Comparison of ENCODE assay signal across 11 cellular contexts in genomic region chr19:7540761-7541480, GRCh38. TPM values are rescaled to one million over a fixed set of nuclear protein-coding genes. Genes with fewer than 3 reads are reported as not detected.
DNase-seq lines count a peak whose midpoint lies in the region; ATAC-seq, FAIRE-seq and TF ChIP-seq lines count a peak whose summit lies in the region.
"Had no signal": no experiment of that assay in that cellular context is flagged by ENCODE, and none has a peak within 500 bp of the region (broad histone marks: within the 10 kb centered on the region; RNA-seq: fewer than 3 reads in every experiment).

No MANE protein-coding gene starts in this region.

- TF ChIP-seq EP300 in K562 (IDR thresholded peaks at IDR 0.05; ENCODE audit: low read length) = no peak

- H3K4me1 ChIP-seq in IMR-90 (ENCODE audit: control insufficient read depth, insufficient read depth, low read length) (peaks cover 3% of the 10 kb centered on the region; the same call in 1 of the 2 replicates), K562 (replicated peaks in 1 of 2; ENCODE audit: control insufficient read depth in 2 of 2, insufficient read depth in 2 of 2, low read length in 2 of 2) (peaks cover 12 to 45% of the 10 kb centered on the region in 2 experiments; a peak in 4 of 5 replicates), osteoblast (ENCODE audit: insufficient read depth, low read length) (peaks cover 5% of the 10 kb centered on the region)

- ATAC-seq in IMR-90 (ENCODE audit: low read depth) = peak; percentile 84
- peak; percentile 98 for ATAC-seq in K562
- ATAC-seq in GM18870 (IDR thresholded peaks at IDR 0.05; ENCODE audit: unreplicated experiment) = no peak

- H4K91ac ChIP-seq in IMR-90 (ENCODE audit: insufficient read depth, low read depth, low read length) = no peak overlapping the region

- no peak overlapping the region for H2BK15ac ChIP-seq in IMR-90 (ENCODE audit: low read depth, low read length)

- no peak overlapping the region for H2AK9ac ChIP-seq in IMR-90 (replicated peaks; ENCODE audit: low read depth, low read length, poor library complexity)

- H2AK5ac ChIP-seq in IMR-90 (ENCODE audit: low read depth, low read length) = no peak overlapping the region

- intact Hi-C loops in IMR-90 (cut with micrococcal nuclease) (no loop called here), K562 (cut with micrococcal nuclease) (no loop called here)

- H4K20me1 ChIP-seq in IMR-90 (ENCODE audit: insufficient read depth, low read length) (no peaks in the 10 kb centered on the region), K562 (replicated peaks; ENCODE audit: control insufficient read depth, insufficient read depth, low read length) (no peaks in the 10 kb centered on the region), osteoblast (ENCODE audit: insufficient read depth, low read length) (no peaks in the 10 kb centered on the region)

- no peak overlapping the region for H3K4ac ChIP-seq in IMR-90 (ENCODE audit: low read depth, low read length)

- H2AFZ ChIP-seq in IMR-90 (replicated peaks; ENCODE audit: low read length, poor library complexity) (no peak overlapping the region), K562 (ENCODE audit: low read depth, low read length) (no peak overlapping the region), osteoblast (ENCODE audit: low read length) (no peak overlapping the region)

- H2BK20ac ChIP-seq in IMR-90 (ENCODE audit: low read depth, low read length) = no peak overlapping the region

- CTCF ChIA-PET in IMR-90 (lab: Yijun Ruan, JAX) (no interaction called here), K562 (lab: Yijun Ruan, JAX; ENCODE audit: low intra/inter-chr PET ratio) (no interaction called here)

- in situ Hi-C loops in IMR-90 (cut with MboI; ENCODE audit: low sequenced_read_pairs) (no loop called here), K562 (cut with MboI) (no loop called here)

- no peaks in the 10 kb centered on the region for H3K27me3 ChIP-seq in IMR-90 (ENCODE audit: control insufficient read depth, insufficient read depth, low read length)
- H3K27me3 ChIP-seq in K562 (ENCODE audit: control insufficient read depth in 2 of 2, insufficient read depth in 2 of 2, low read length in 2 of 2) = no peaks in the 10 kb centered on the region
- H3K27me3 ChIP-seq in osteoblast (ENCODE audit: insufficient read depth, low read length) = no peaks in the 10 kb centered on the region

- H3K18ac ChIP-seq in IMR-90 (ENCODE audit: low read depth, low read length) = no peak overlapping the region

- no peak for TF ChIP-seq POLR2A in IMR-90 (IDR thresholded peaks at IDR 0.05; ENCODE audit: low read depth, low read length)
- no peak for TF ChIP-seq POLR2A in K562 (conservative IDR thresholded peaks at IDR 0.05)

- no peak for FAIRE-seq in K562 (lab: Jason Lieb, UNC)

- no peak overlapping the region for H2BK120ac ChIP-seq in IMR-90 (ENCODE audit: low read depth, low read length)

- no peak overlapping the region for H4K5ac ChIP-seq in IMR-90 (ENCODE audit: low read depth, low read length)

- H3K27ac ChIP-seq in IMR-90 (ENCODE audit: insufficient read depth, low read length) = no peak overlapping the region
- H3K27ac ChIP-seq in K562 (ENCODE audit: extremely low read depth, low read depth, low read length) = no peak overlapping the region; the same call in 2 of the 3 replicates
- H3K27ac ChIP-seq in osteoblast (ENCODE audit: low read depth, low read length) = no peak overlapping the region
- H3K27ac ChIP-seq: SK-N-MC had no signal

- peaks cover 3% of the 10 kb centered on the region; the same call in 1 of the 2 replicates for H3K9me1 ChIP-seq in IMR-90 (ENCODE audit: insufficient read depth, low read length)
- H3K9me1 ChIP-seq in K562 (ENCODE audit: control insufficient read depth, insufficient read depth, low read length) = no peaks in the 10 kb centered on the region

- H3K4me1 Mint-ChIP-seq in endothelial cell (ENCODE audit: unreplicated experiment) (peaks cover 4% of the 10 kb centered on the region), mesothelial cell of epicardium (peaks cover 5% of the 10 kb centered on the region)

- no peak overlapping the region for H4K8ac ChIP-seq in IMR-90 (ENCODE audit: low read depth in 2 of 2, low read length in 2 of 2)

- BruUV-seq in IMR-90 (replicated peaks; lab: Mats Ljungman, UMichigan) (no TSS peak), K562 (replicated peaks; lab: Mats Ljungman, UMichigan) (no TSS peak)

- dilution Hi-C loops in IMR-90 (cut with HindIII; ENCODE audit: low sequenced_read_pairs, unreplicated experiment) = no loop called here

- no peak overlapping the region for H3K23ac ChIP-seq in IMR-90 (ENCODE audit: low read depth, low read length)

- H3K9ac ChIP-seq in IMR-90 (ENCODE audit: low read depth, low read length) (no peak overlapping the region), K562 (ENCODE audit: insufficient read depth in 1 of 2, low read depth in 2 of 2, low read length in 2 of 2) (peak overlapping the region in 1 of 2 experiments; percentile 69; a peak in 1 of 4 replicates)

- H3K9me3 ChIP-seq in IMR-90 (ENCODE audit: control insufficient read depth, insufficient read depth, low read length) = no peaks in the 10 kb centered on the region
- no peaks in the 10 kb centered on the region for H3K9me3 ChIP-seq in K562 (replicated peaks; ENCODE audit: control insufficient read depth, insufficient read depth, low read depth, low read length)
- H3K9me3 ChIP-seq in osteoblast (ENCODE audit: low read depth, low read length) = no peaks in the 10 kb centered on the region

- WGBS in IMR-90 (ENCODE audit: extremely low coverage in 2 of 2, insufficient read length in 1 of 2), 2 experiments = 92% methylated on average over 17 of the region's 40 CpGs; no CpG with 5 or more reads in 1 of the 2 experiments
- WGBS in K562 (ENCODE audit: insufficient coverage, low coverage, missing lambda C conversion rate) = 33% methylated on average over 18 of the region's 40 CpGs

- no peak overlapping the region for H2BK5ac ChIP-seq in IMR-90 (ENCODE audit: low read depth, low read length, poor library complexity, severe bottlenecking)

- H3K79me1 ChIP-seq in IMR-90 (ENCODE audit: low read depth in 1 of 2, low read length in 2 of 2) = peaks cover 7 to 9% of the 10 kb centered on the region in 2 experiments; a peak in 2 of 4 replicates

- H3K27ac Mint-ChIP-seq in endothelial cell (ENCODE audit: unreplicated experiment) = no peak overlapping the region
- no peak overlapping the region for H3K27ac Mint-ChIP-seq in mesothelial cell of epicardium

- peaks cover 7% of the 10 kb centered on the region for H3K27me3 Mint-ChIP-seq in endothelial cell (ENCODE audit: unreplicated experiment)
- no peaks in the 10 kb centered on the region for H3K27me3 Mint-ChIP-seq in mesothelial cell of epicardium (ENCODE audit: low read depth)

- H3K36me3 Mint-ChIP-seq in endothelial cell (ENCODE audit: low read depth, unreplicated experiment) (peaks cover 32% of the 10 kb centered on the region), mesothelial cell of epicardium (peaks cover 28% of the 10 kb centered on the region)

- H3K79me2 ChIP-seq in K562 (ENCODE audit: control insufficient read depth, insufficient read depth, low read length) = no peaks in the 10 kb centered on the region
- no peaks in the 10 kb centered on the region for H3K79me2 ChIP-seq in osteoblast (ENCODE audit: insufficient read depth, low read length)

- POLR2A ChIA-PET in IMR-90 (lab: Charles Lee; ENCODE audit: unreplicated experiment) = no interaction called here
- POLR2A ChIA-PET in K562 (lab: Yijun Ruan, JAX) = no interaction called here

- H3K56ac ChIP-seq in IMR-90 (ENCODE audit: extremely low read depth, insufficient read depth, low read length) = no peak overlapping the region

- TF ChIP-seq CTCF in IMR-90 (conservative IDR thresholded peaks at IDR 0.05; ENCODE audit: low read depth, low read length) (no peak), K562 (IDR thresholded peaks at IDR 0.05 in 2 of 3, conservative IDR thresholded peaks at IDR 0.05 in 1 of 3; ENCODE audit: insufficient read depth in 2 of 3, low read depth in 1 of 3, low read length in 3 of 3) (no peak), osteoblast (IDR thresholded peaks at IDR 0.05; ENCODE audit: extremely low read depth, low read depth, low read length) (no peak), endothelial cell (IDR thresholded peaks at IDR 0.05; ENCODE audit: unreplicated experiment) (no peak), mesothelial cell of epicardium (IDR thresholded peaks at IDR 0.05; ENCODE audit: unreplicated experiment) (no peak)

- no peak overlapping the region for H3K4me3 Mint-ChIP-seq in endothelial cell (ENCODE audit: unreplicated experiment)
- H3K4me3 Mint-ChIP-seq in mesothelial cell of epicardium = no peak overlapping the region

- H3K4me2 ChIP-seq in IMR-90 (ENCODE audit: low read depth, low read length) (no peak overlapping the region), K562 (ENCODE audit: insufficient read depth, low read length) (no peak overlapping the region), osteoblast (ENCODE audit: insufficient read depth, low read length) (no peak overlapping the region)

- peak; percentile 73 for DNase-seq in Daoy (ENCODE audit: low read depth)
- DNase-seq in IMR-90 = peak; percentile 65
- peak; percentile 73 to 88 (median 83) for DNase-seq in K562 (ENCODE audit: extremely low read depth in 1 of 4, low spot score in 3 of 4)
- peak; percentile 96 for DNase-seq in osteoblast (ENCODE audit: insufficient read length, low spot score, missing footprints)
- no peak for DNase-seq in endothelial cell (ENCODE audit: low spot score)
- DNase-seq in mucosa of gallbladder (ENCODE audit: low spot score) = no peak
- DNase-seq in mesothelial cell of epicardium (ENCODE audit: low spot score in 2 of 2, unreplicated experiment in 2 of 2) = no peak
- DNase-seq: activated effector memory CD4-positive, alpha-beta T cell treated with Interleukin-2 at 50 U/mL for 16 hours; NCI-H2029 had no signal

- no peaks in the 10 kb centered on the region for H3K9me3 Mint-ChIP-seq in endothelial cell (ENCODE audit: unreplicated experiment)
- H3K9me3 Mint-ChIP-seq in mesothelial cell of epicardium = no peaks in the 10 kb centered on the region

- peaks cover 38% of the 10 kb centered on the region for H3K36me3 ChIP-seq in IMR-90 (ENCODE audit: control insufficient read depth, insufficient read depth, low read length)
- peaks cover 13% of the 10 kb centered on the region; the same call in 1 of the 3 replicates for H3K36me3 ChIP-seq in K562 (ENCODE audit: control insufficient read depth, insufficient read depth, low read length)
- peaks cover 44% of the 10 kb centered on the region for H3K36me3 ChIP-seq in osteoblast (ENCODE audit: insufficient read depth, low read length)

- TF ChIP-seq RAD21 in IMR-90 (IDR thresholded peaks at IDR 0.05; ENCODE audit: low read length) (no peak), K562 (CRISPR knock-in tag; conservative IDR thresholded peaks at IDR 0.05 in 1 of 2, IDR thresholded peaks at IDR 0.05 in 1 of 2) (no peak)

- no peak overlapping the region for H3K14ac ChIP-seq in IMR-90 (replicated peaks; ENCODE audit: low read depth, low read length)

- H3K4me3 ChIP-seq in IMR-90 (ENCODE audit: insufficient read depth, low read depth, low read length) = no peak overlapping the region
- H3K4me3 ChIP-seq in K562 = no peak overlapping the region
- H3K4me3 ChIP-seq in osteoblast (ENCODE audit: insufficient read depth, low read length) = no peak overlapping the region
- H3K4me3 ChIP-seq: SK-N-MC had no signal

RNA-seq across cellular contexts. Expression of gene PNPLA6, which starts 5.4 kb away (rescaled TPM):
- 40.5 and 51.0 TPM in 2 replicates for total RNA-seq in Daoy (2014; rRNA removed; shearing (Covaris generic))
- total RNA-seq in IMR-90 (2012; rRNA removed) (17.9 and 20.0 TPM in 2 replicates), K562 (2014; rRNA removed) (19.6 and 25.6 TPM in 2 replicates), K562 (2014; rRNA removed; fragmentation: Illumina TruSeq; extraction: Trizol) (3.2 and 6.5 TPM in 2 replicates), K562 (2015; rRNA removed; fragmentation: Illumina TruSeq; extraction: Trizol) (8.3 and 9.6 TPM in 2 replicates), K562 (2021) (30.2 and 32.3 TPM in 2 replicates), osteoblast (75.1 and 83.6 TPM in 2 replicates), endothelial cell (ENCODE audit: unreplicated experiment) (129 TPM), mucosa of gallbladder (157 TPM), mesothelial cell of epicardium (100 to 117 TPM (median 112 TPM) in 3 replicates)
- polyA plus RNA-seq in IMR-90 (2012; rRNA removed) (52.7 and 55.6 TPM in 2 replicates), K562 (2011; rRNA removed) (7.4 and 16.1 TPM in 2 replicates), K562 (2014; fragmentation: Illumina TruSeq; extraction: Trizol) (9.9 and 12.8 TPM in 2 replicates), K562 (2014; fragmentation: Nextera tagmentation; extraction: Ambion mirVana) (under 1 TPM; 0.07 to 0.74 TPM), K562 (2014; rRNA removed) (15.7 and 17.0 TPM in 2 replicates)
- polyA plus RNA-seq in IMR-90 (2012; cell fraction: cytosol; rRNA removed) = 58.3 and 81.7 TPM in 2 replicates
- 105 and 216 TPM in 2 replicates for polyA plus RNA-seq in IMR-90 (2012; cell fraction: nucleus; rRNA removed; ENCODE audit: low replicate concordance)
- 25.7 and 85.1 TPM in 2 replicates for total RNA-seq in K562 (2011; cell fraction: chromatin; rRNA removed; ENCODE audit: low replicate concordance)
- 82.6 and 98.1 TPM in 2 replicates for total RNA-seq in K562 (2011; cell fraction: nucleolus; rRNA removed)
- total RNA-seq in K562 (2011; cell fraction: nucleoplasm; rRNA removed) = 36.0 and 52.2 TPM in 2 replicates
- polyA plus RNA-seq in K562 (2011; cell fraction: cytosol; rRNA removed) = 10.8 and 19.2 TPM in 2 replicates
- polyA plus RNA-seq in K562 (2011; cell fraction: nucleus; rRNA removed) = 41.4 and 57.5 TPM in 2 replicates
- polyA plus RNA-seq in K562 (2012) = 18.1 and 35.8 TPM in 2 replicates
- 6.2 and 8.8 TPM in 2 replicates for polyA minus RNA-seq in K562 (2011; rRNA and poly(A)+ RNA removed)
- 16.3 and 30.6 TPM in 2 replicates for polyA minus RNA-seq in K562 (2011; cell fraction: cytosol; rRNA and poly(A)+ RNA removed)
- polyA minus RNA-seq in K562 (2011; cell fraction: nucleus; rRNA and poly(A)+ RNA removed) = 23.7 and 30.1 TPM in 2 replicates

RNA-seq across cellular contexts. Expression of gene MCOLN1, which starts 18.5 kb away (rescaled TPM):
- 1.6 and 3.6 TPM in 2 replicates for total RNA-seq in Daoy (2014; rRNA removed; shearing (Covaris generic))
- total RNA-seq in IMR-90 (2012; rRNA removed) = 2.5 and 3.4 TPM in 2 replicates
- polyA plus RNA-seq in IMR-90 (2012; rRNA removed) = 19.6 and 24.3 TPM in 2 replicates
- 13.9 and 26.7 TPM in 2 replicates for polyA plus RNA-seq in IMR-90 (2012; cell fraction: cytosol; rRNA removed)
- polyA plus RNA-seq in IMR-90 (2012; cell fraction: nucleus; rRNA removed; ENCODE audit: low replicate concordance) = 48.5 and 136 TPM in 2 replicates
- total RNA-seq in K562 (2011; cell fraction: chromatin; rRNA removed; ENCODE audit: low replicate concordance) = 31.5 and 96.4 TPM in 2 replicates
- total RNA-seq in K562 (2011; cell fraction: nucleolus; rRNA removed) = 70.1 and 71.4 TPM in 2 replicates
- total RNA-seq in K562 (2011; cell fraction: nucleoplasm; rRNA removed) = 41.6 and 43.7 TPM in 2 replicates
- total RNA-seq in K562 (2014; rRNA removed) = 3.9 and 7.4 TPM in 2 replicates
- 1.5 and 2.6 TPM in 2 replicates for total RNA-seq in K562 (2014; rRNA removed; fragmentation: Illumina TruSeq; extraction: Trizol)
- 3.5 and 4.9 TPM in 2 replicates for total RNA-seq in K562 (2015; rRNA removed; fragmentation: Illumina TruSeq; extraction: Trizol)
- total RNA-seq in K562 (2021) = 14.2 and 15.1 TPM in 2 replicates
- polyA plus RNA-seq in K562 (2011; rRNA removed) = 10.6 and 12.0 TPM in 2 replicates
- 10.0 and 24.6 TPM in 2 replicates for polyA plus RNA-seq in K562 (2011; cell fraction: cytosol; rRNA removed)
- 37.8 and 59.0 TPM in 2 replicates for polyA plus RNA-seq in K562 (2011; cell fraction: nucleus; rRNA removed)
- 11.8 and 15.7 TPM in 2 replicates for polyA plus RNA-seq in K562 (2012)
- polyA plus RNA-seq in K562 (2014; fragmentation: Illumina TruSeq; extraction: Trizol) = 7.1 and 8.9 TPM in 2 replicates
- under 1 TPM; 0.25 to 0.83 TPM for polyA plus RNA-seq in K562 (2014; fragmentation: Nextera tagmentation; extraction: Ambion mirVana)
- polyA plus RNA-seq in K562 (2014; rRNA removed) = 15.4 and 17.0 TPM in 2 replicates
- 4.7 and 8.5 TPM in 2 replicates for polyA minus RNA-seq in K562 (2011; rRNA and poly(A)+ RNA removed)
- 7.9 and 10.4 TPM in 2 replicates for polyA minus RNA-seq in K562 (2011; cell fraction: cytosol; rRNA and poly(A)+ RNA removed)
- polyA minus RNA-seq in K562 (2011; cell fraction: nucleus; rRNA and poly(A)+ RNA removed) = 9.4 and 11.6 TPM in 2 replicates
- 16.6 and 21.2 TPM in 2 replicates for total RNA-seq in osteoblast
- total RNA-seq in endothelial cell (ENCODE audit: unreplicated experiment) = 24.2 TPM
- 30.0 TPM for total RNA-seq in mucosa of gallbladder
- 20.5 to 21.0 TPM (median 20.7 TPM) in 3 replicates for total RNA-seq in mesothelial cell of epicardium

RNA-seq across cellular contexts. Expression of gene ZNF358, which starts 25.0 kb away (rescaled TPM):
- 16.9 and 37.6 TPM in 2 replicates for total RNA-seq in Daoy (2014; rRNA removed; shearing (Covaris generic))
- total RNA-seq in IMR-90 (2012; rRNA removed) (5.4 and 9.2 TPM in 2 replicates), K562 (2014; rRNA removed) (5.9 and 8.0 TPM in 2 replicates), K562 (2014; rRNA removed; fragmentation: Illumina TruSeq; extraction: Trizol) (1.4 and 2.4 TPM in 2 replicates), K562 (2015; rRNA removed; fragmentation: Illumina TruSeq; extraction: Trizol) (4.1 and 4.6 TPM in 2 replicates), K562 (2021) (9.1 and 9.3 TPM in 2 replicates), osteoblast (25.0 and 26.1 TPM in 2 replicates), endothelial cell (ENCODE audit: unreplicated experiment) (87.4 TPM), mucosa of gallbladder (87.6 TPM), mesothelial cell of epicardium (67.5 to 68.3 TPM (median 67.9 TPM) in 3 replicates)
- polyA plus RNA-seq in IMR-90 (2012; rRNA removed) (30.7 and 34.9 TPM in 2 replicates), K562 (2011; rRNA removed) (4.9 and 7.6 TPM in 2 replicates), K562 (2014; fragmentation: Illumina TruSeq; extraction: Trizol) (12.9 and 17.2 TPM in 2 replicates), K562 (2014; fragmentation: Nextera tagmentation; extraction: Ambion mirVana) (under 1 TPM; 0.04 TPM), K562 (2014; rRNA removed) (5.3 and 6.3 TPM in 2 replicates)
- 43.8 and 60.5 TPM in 2 replicates for polyA plus RNA-seq in IMR-90 (2012; cell fraction: cytosol; rRNA removed)
- polyA plus RNA-seq in IMR-90 (2012; cell fraction: nucleus; rRNA removed; ENCODE audit: low replicate concordance) = 19.3 and 34.2 TPM in 2 replicates
- total RNA-seq in K562 (2011; cell fraction: chromatin; rRNA removed; ENCODE audit: low replicate concordance) = 0.39 and 3.7 TPM in 2 replicates
- 1.8 and 2.5 TPM in 2 replicates for total RNA-seq in K562 (2011; cell fraction: nucleolus; rRNA removed)
- 2.4 and 2.6 TPM in 2 replicates for total RNA-seq in K562 (2011; cell fraction: nucleoplasm; rRNA removed)
- polyA plus RNA-seq in K562 (2011; cell fraction: cytosol; rRNA removed) = 11.3 and 16.2 TPM in 2 replicates
- polyA plus RNA-seq in K562 (2011; cell fraction: nucleus; rRNA removed) = 4.4 and 6.5 TPM in 2 replicates
- polyA plus RNA-seq in K562 (2012) = 7.0 and 15.6 TPM in 2 replicates
- 1.1 and 1.6 TPM in 2 replicates for polyA minus RNA-seq in K562 (2011; rRNA and poly(A)+ RNA removed)
- 3.9 and 6.9 TPM in 2 replicates for polyA minus RNA-seq in K562 (2011; cell fraction: cytosol; rRNA and poly(A)+ RNA removed)
- 1.1 and 2.1 TPM in 2 replicates for polyA minus RNA-seq in K562 (2011; cell fraction: nucleus; rRNA and poly(A)+ RNA removed)

RNA-seq across cellular contexts. Expression of gene PEX11G, which starts 52.1 kb away (rescaled TPM):
- total RNA-seq in Daoy (2014; rRNA removed; shearing (Covaris generic)) = 0.60 and 1.0 TPM in 2 replicates
- total RNA-seq in IMR-90 (2012; rRNA removed) (0.72 and 1.1 TPM in 2 replicates), K562 (2014; rRNA removed) (1.7 and 3.2 TPM in 2 replicates), K562 (2014; rRNA removed; fragmentation: Illumina TruSeq; extraction: Trizol) (0.29 and 0.32 TPM in 2 replicates), K562 (2015; rRNA removed; fragmentation: Illumina TruSeq; extraction: Trizol) (0.47 and 0.98 TPM in 2 replicates), K562 (2021) (1.8 and 2.1 TPM in 2 replicates), osteoblast (2.9 and 4.1 TPM in 2 replicates), endothelial cell (ENCODE audit: unreplicated experiment) (3.8 TPM), mucosa of gallbladder (8.2 TPM), mesothelial cell of epicardium (6.5 to 7.3 TPM (median 7.0 TPM) in 3 replicates)
- polyA plus RNA-seq in IMR-90 (2012; rRNA removed) (1.7 and 1.9 TPM in 2 replicates), K562 (2011; rRNA removed) (0.86 and 1.6 TPM in 2 replicates), K562 (2014; fragmentation: Illumina TruSeq; extraction: Trizol) (0.54 and 0.79 TPM in 2 replicates), K562 (2014; fragmentation: Nextera tagmentation; extraction: Ambion mirVana) (under 1 TPM in 1 of 2 experiments, not detected in 1; 0.07 TPM), K562 (2014; rRNA removed) (1.5 and 2.2 TPM in 2 replicates)
- polyA plus RNA-seq in IMR-90 (2012; cell fraction: cytosol; rRNA removed) = 2.8 and 3.6 TPM in 2 replicates
- polyA plus RNA-seq in IMR-90 (2012; cell fraction: nucleus; rRNA removed; ENCODE audit: low replicate concordance) = 0.76 and 2.7 TPM in 2 replicates
- total RNA-seq in K562 (2011; cell fraction: chromatin; rRNA removed; ENCODE audit: low replicate concordance) = 1.5 and 4.5 TPM in 2 replicates
- 3.2 and 5.0 TPM in 2 replicates for total RNA-seq in K562 (2011; cell fraction: nucleolus; rRNA removed)
- total RNA-seq in K562 (2011; cell fraction: nucleoplasm; rRNA removed) = 1.8 and 2.3 TPM in 2 replicates
- polyA plus RNA-seq in K562 (2011; cell fraction: cytosol; rRNA removed) = 2.2 and 5.5 TPM in 2 replicates
- polyA plus RNA-seq in K562 (2011; cell fraction: nucleus; rRNA removed) = 1.9 and 3.8 TPM in 2 replicates
- polyA plus RNA-seq in K562 (2012) = 1.8 and 3.7 TPM in 2 replicates
- 0.51 and 0.70 TPM in 2 replicates for polyA minus RNA-seq in K562 (2011; rRNA and poly(A)+ RNA removed)
- polyA minus RNA-seq in K562 (2011; cell fraction: cytosol; rRNA and poly(A)+ RNA removed) = 1.0 TPM in 1 of 2 replicates, not detected in the other
- polyA minus RNA-seq in K562 (2011; cell fraction: nucleus; rRNA and poly(A)+ RNA removed) = 1.6 and 1.7 TPM in 2 replicates

RNA-seq across cellular contexts. Expression of gene CAMSAP3, which starts 54.7 kb away (rescaled TPM):
- 1.4 and 1.5 TPM in 2 replicates for total RNA-seq in Daoy (2014; rRNA removed; shearing (Covaris generic))
- total RNA-seq in IMR-90 (2012; rRNA removed) = not detected in 2 replicates
- polyA plus RNA-seq in IMR-90 (2012; rRNA removed) = not detected in 2 replicates
- polyA plus RNA-seq in IMR-90 (2012; cell fraction: cytosol; rRNA removed) = not detected in 2 replicates
- polyA plus RNA-seq in IMR-90 (2012; cell fraction: nucleus; rRNA removed; ENCODE audit: low replicate concordance) = 0.05 and 0.09 TPM in 2 replicates
- 0.56 and 3.9 TPM in 2 replicates for total RNA-seq in K562 (2011; cell fraction: chromatin; rRNA removed; ENCODE audit: low replicate concordance)
- 0.92 and 3.5 TPM in 2 replicates for total RNA-seq in K562 (2011; cell fraction: nucleolus; rRNA removed)
- 0.99 and 1.2 TPM in 2 replicates for total RNA-seq in K562 (2011; cell fraction: nucleoplasm; rRNA removed)
- 0.18 and 0.24 TPM in 2 replicates for total RNA-seq in K562 (2014; rRNA removed)
- total RNA-seq in K562 (2014; rRNA removed; fragmentation: Illumina TruSeq; extraction: Trizol) = 0.25 TPM in 1 of 2 replicates, not detected in the other
- 0.07 and 0.23 TPM in 2 replicates for total RNA-seq in K562 (2015; rRNA removed; fragmentation: Illumina TruSeq; extraction: Trizol)
- total RNA-seq in K562 (2021) = 0.67 and 0.89 TPM in 2 replicates
- polyA plus RNA-seq in K562 (2011; rRNA removed) = 0.25 and 0.64 TPM in 2 replicates
- polyA plus RNA-seq in K562 (2011; cell fraction: cytosol; rRNA removed) = 0.40 and 0.49 TPM in 2 replicates
- polyA plus RNA-seq in K562 (2011; cell fraction: nucleus; rRNA removed) = 2.3 and 2.5 TPM in 2 replicates
- 0.65 and 2.6 TPM in 2 replicates for polyA plus RNA-seq in K562 (2012)
- polyA plus RNA-seq in K562 (2014; fragmentation: Illumina TruSeq; extraction: Trizol) = 0.30 TPM in 2 replicates
- polyA plus RNA-seq in K562 (2014; fragmentation: Nextera tagmentation; extraction: Ambion mirVana) = under 1 TPM in 1 of 2 experiments, not detected in 1; 0.01 TPM
- polyA plus RNA-seq in K562 (2014; rRNA removed) = 0.17 and 0.18 TPM in 2 replicates
- polyA minus RNA-seq in K562 (2011; rRNA and poly(A)+ RNA removed) = 0.06 and 0.07 TPM in 2 replicates
- 0.38 and 1.0 TPM in 2 replicates for polyA minus RNA-seq in K562 (2011; cell fraction: cytosol; rRNA and poly(A)+ RNA removed)
- 0.54 and 1.8 TPM in 2 replicates for polyA minus RNA-seq in K562 (2011; cell fraction: nucleus; rRNA and poly(A)+ RNA removed)
- not detected in 2 replicates for total RNA-seq in osteoblast
- total RNA-seq in endothelial cell (ENCODE audit: unreplicated experiment) = 9.3 TPM
- total RNA-seq in mucosa of gallbladder = 61.3 TPM
- total RNA-seq in mesothelial cell of epicardium = 26.1 to 28.2 TPM (median 26.5 TPM) in 3 replicates

Comparison
In these comparisons a context has a peak if more than half of its experiments do, and no peak if none do; other contexts are left out.
1. DNase-seq: peak in Daoy (single experiment), IMR-90 (single experiment), K562 (4 of 4) and osteoblast (single experiment); none in endothelial cell (single experiment), mucosa of gallbladder (single experiment) and mesothelial cell of epicardium (0 of 2).